8 cellular contexts compared by ENCODE assay signal in the genomic region with DNA sequence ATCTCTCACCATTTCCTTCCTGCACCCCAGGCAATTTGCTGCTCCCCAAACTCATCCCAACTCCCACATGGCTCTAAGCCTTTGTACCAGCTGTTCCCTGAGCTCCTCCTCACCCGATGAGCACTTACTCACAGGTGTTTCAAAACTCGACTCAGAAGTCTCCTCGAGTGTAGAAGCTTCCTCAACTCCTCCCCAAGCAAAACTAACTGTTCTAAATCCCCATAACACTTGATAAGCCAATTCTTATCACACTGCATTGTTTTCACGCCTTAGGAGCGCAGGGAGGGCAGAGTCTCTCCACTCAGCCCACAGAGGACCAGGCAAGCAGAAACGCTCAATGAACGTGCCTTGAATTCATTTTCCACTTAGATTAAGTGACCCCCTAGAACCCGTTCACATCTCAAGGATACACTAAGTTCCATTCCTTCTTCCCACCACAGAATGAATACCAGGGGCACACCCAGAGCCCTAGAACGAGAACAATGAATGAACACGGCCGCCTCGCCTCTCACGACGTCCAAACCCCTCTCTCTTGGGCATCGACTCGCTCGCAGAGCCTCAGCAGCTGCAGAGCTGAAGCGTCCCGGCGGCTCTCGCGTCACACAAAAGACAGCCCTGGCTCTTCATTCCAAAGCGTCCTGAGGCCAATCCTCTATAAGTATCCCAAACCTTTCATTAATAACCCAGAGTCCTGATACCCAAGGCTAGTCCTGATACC. TPM values are rescaled to one million over a fixed set of nuclear protein-coding genes. Genes with fewer than 3 reads are reported as not detected.
DNase-seq lines count a peak whose midpoint lies in the region; ATAC-seq and TF ChIP-seq lines count a peak whose summit lies in the region.

No MANE protein-coding gene starts in this region.

- peaks cover 7% of the 10 kb centered on the region for H3K36me3 Mint-ChIP-seq in activated CD4-positive, alpha-beta memory T cell treated with anti-CD3 and anti-CD28 coated beads for 36 hours
- H3K36me3 Mint-ChIP-seq in effector memory CD8-positive, alpha-beta T cell (ENCODE audit: insufficient read depth): peaks cover 15% of the 10 kb centered on the region
- peaks cover 4 to 11% of the 10 kb centered on the region in 2 donors for H3K36me3 Mint-ChIP-seq in stimulated activated naive B cell treated with anti-CD40 and anti-IgM and Interleukin-4, amounts not matched to agents 10 μg/mL and 1 μg/mL and 100 μg/mL, for 72 hours

- CTCF ChIA-PET in activated CD4-positive, alpha-beta memory T cell treated with anti-CD3 and anti-CD28 coated beads for 36 hours (lab: Charles Lee): interaction anchor here (0.6 to 1.3 kb wide), 4 partner anchors 55 to 249 kb away, joined by 3 to 4 read pairs (median 3); no protein-coding TSS in a partner anchor

- H3K4me1 Mint-ChIP-seq in activated CD4-positive, alpha-beta memory T cell treated with anti-CD3 and anti-CD28 coated beads for 36 hours (ENCODE audit: low read depth): peaks cover 38% of the 10 kb centered on the region
- peaks cover 27 to 41% of the 10 kb centered on the region in 2 donors for H3K4me1 Mint-ChIP-seq in effector memory CD8-positive, alpha-beta T cell (ENCODE audit: low read depth in 2 of 2)
- peaks cover 24 to 46% of the 10 kb centered on the region in 2 donors for H3K4me1 Mint-ChIP-seq in stimulated activated naive B cell treated with anti-CD40 and anti-IgM and Interleukin-4, amounts not matched to agents 10 μg/mL and 1 μg/mL and 100 μg/mL, for 72 hours

- peak overlapping the region; percentile 89 for H3K4me3 ChIP-seq in MM.1S (ENCODE audit: low read length)

- no peaks in the 10 kb centered on the region for H3K9me3 Mint-ChIP-seq in activated CD4-positive, alpha-beta memory T cell treated with anti-CD3 and anti-CD28 coated beads for 36 hours
- no peaks in the 10 kb centered on the region for H3K9me3 Mint-ChIP-seq in effector memory CD8-positive, alpha-beta T cell
- peaks cover 0 to 1% of the 10 kb centered on the region in 2 donors for H3K9me3 Mint-ChIP-seq in stimulated activated naive B cell treated with anti-CD40 and anti-IgM and Interleukin-4, amounts not matched to agents 10 μg/mL and 1 μg/mL and 100 μg/mL, for 72 hours

- peak; percentile 28 for DNase-seq in GDM1 (lab: John Stamatoyannopoulos, UW)
- peak; percentile 63 for DNase-seq in MM.1S
- peak; percentile 49 for DNase-seq in activated CD4-positive, alpha-beta memory T cell treated with anti-CD3 and anti-CD28 coated beads for 36 hours
- DNase-seq in effector memory CD8-positive, alpha-beta T cell: peak; percentile 4 to 17 (median 8)
- peak; percentile 50 for DNase-seq in midbrain (lab: John Stamatoyannopoulos, UW)
- peak; percentile 13 for DNase-seq in stimulated activated naive B cell treated with anti-CD40 and anti-IgM and Interleukin-4, amounts not matched to agents 10 μg/mL and 1 μg/mL and 100 μg/mL, for 72 hours

- ATAC-seq in effector memory CD8-positive, alpha-beta T cell (replicated peaks): no peak
- ATAC-seq in stimulated activated naive B cell treated with anti-CD40 and anti-IgM and Interleukin-4, amounts not matched to agents 10 μg/mL and 1 μg/mL and 100 μg/mL, for 72 hours (replicated peaks): peak; percentile 23 to 31
- ATAC-seq in HG02588 (IDR thresholded peaks at IDR 0.05; ENCODE audit: unreplicated experiment) (no peak), GM21737 (IDR thresholded peaks at IDR 0.05; ENCODE audit: unreplicated experiment) (no peak)

- H3F3A ChIP-seq in MM.1S (ENCODE audit: insufficient read depth, low read length): peaks cover 13% of the 10 kb centered on the region

- no peaks in the 10 kb centered on the region for H3K27me3 ChIP-seq in MM.1S (replicated peaks; ENCODE audit: insufficient read depth, low read length)

- H2AFZ ChIP-seq in MM.1S (ENCODE audit: low read length): peak overlapping the region; percentile 81; the same call in 1 of the 2 replicates

- peaks cover 27% of the 10 kb centered on the region for H4K20me1 ChIP-seq in MM.1S (ENCODE audit: insufficient read depth, low read length)

- intact Hi-C loops in activated CD4-positive, alpha-beta memory T cell treated with anti-CD3 and anti-CD28 coated beads for 36 hours (cut with micrococcal nuclease): loop anchor here (2.0 to 10.0 kb wide), 4 partner anchors 35 to 468 kb away; a partner anchor contains a TSS

- H3K4me3 Mint-ChIP-seq in activated CD4-positive, alpha-beta memory T cell treated with anti-CD3 and anti-CD28 coated beads for 36 hours: peak overlapping the region; percentile 88
- H3K4me3 Mint-ChIP-seq in effector memory CD8-positive, alpha-beta T cell: peak overlapping the region; percentile 85 to 97
- H3K4me3 Mint-ChIP-seq in stimulated activated naive B cell treated with anti-CD40 and anti-IgM and Interleukin-4, amounts not matched to agents 10 μg/mL and 1 μg/mL and 100 μg/mL, for 72 hours: peak overlapping the region; percentile 85 to 88

- H3K9me2 ChIP-seq in MM.1S (replicated peaks; ENCODE audit: insufficient read depth, low read length): no peaks in the 10 kb centered on the region

- no peaks in the 10 kb centered on the region for H3K36me3 ChIP-seq in MM.1S (replicated peaks; ENCODE audit: insufficient read depth, low read length)

- H3K9me3 ChIP-seq in MM.1S (replicated peaks; ENCODE audit: insufficient read depth, low read length): no peaks in the 10 kb centered on the region

- H3K79me2 ChIP-seq in MM.1S (ENCODE audit: low read length): peaks cover 62% of the 10 kb centered on the region

- no peaks in the 10 kb centered on the region for H3K27me3 Mint-ChIP-seq in activated CD4-positive, alpha-beta memory T cell treated with anti-CD3 and anti-CD28 coated beads for 36 hours
- no peaks in the 10 kb centered on the region for H3K27me3 Mint-ChIP-seq in effector memory CD8-positive, alpha-beta T cell
- no peaks in the 10 kb centered on the region for H3K27me3 Mint-ChIP-seq in stimulated activated naive B cell treated with anti-CD40 and anti-IgM and Interleukin-4, amounts not matched to agents 10 μg/mL and 1 μg/mL and 100 μg/mL, for 72 hours

- peaks cover 20% of the 10 kb centered on the region for H3K4me1 ChIP-seq in MM.1S (ENCODE audit: low read length)

- peak overlapping the region; percentile 87 for H3K27ac Mint-ChIP-seq in activated CD4-positive, alpha-beta memory T cell treated with anti-CD3 and anti-CD28 coated beads for 36 hours
- H3K27ac Mint-ChIP-seq in effector memory CD8-positive, alpha-beta T cell: peak overlapping the region; percentile 99 to 100
- peak overlapping the region; percentile 100 for H3K27ac Mint-ChIP-seq in stimulated activated naive B cell treated with anti-CD40 and anti-IgM and Interleukin-4, amounts not matched to agents 10 μg/mL and 1 μg/mL and 100 μg/mL, for 72 hours

- H3K27ac ChIP-seq in MM.1S (ENCODE audit: low read length): peak overlapping the region; percentile 94

- no peak for TF ChIP-seq CTCF in MM.1S (IDR thresholded peaks at IDR 0.05; ENCODE audit: low read length)

- POLR2A ChIA-PET in activated CD4-positive, alpha-beta memory T cell treated with anti-CD3 and anti-CD28 coated beads for 36 hours (lab: Charles Lee): interaction anchor here (0.6 to 2.9 kb wide), 9 partner anchors 17 to 860 kb away, joined by 3 to 16 read pairs (median 3); a partner anchor contains a TSS

- H3K4me2 ChIP-seq in MM.1S (ENCODE audit: low read depth, low read length): peak overlapping the region; percentile 50

- peak overlapping the region; percentile 99 for H3K9ac ChIP-seq in MM.1S (ENCODE audit: low read length)

RNA-seq across cellular contexts. Expression of a gene that starts 1.2 kb away (rescaled TPM):
- 10 to 100 TPM; 64.6 to 66.9 TPM for total RNA-seq in activated CD4-positive, alpha-beta memory T cell treated with anti-CD3 and anti-CD28 coated beads for 36 hours

Comparison
In these comparisons a context has a peak if more than half of its experiments do, and no peak if none do; other contexts are left out.
1. DNase-seq: peak in every context shown above with its lines; median percentile 63 in MM.1S; 50 in midbrain; 49 in activated CD4-positive, alpha-beta memory T cell treated with anti-CD3 and anti-CD28 coated beads for 36 hours; 28 in GDM1; 13 in stimulated activated naive B cell treated with anti-CD40 and anti-IgM and Interleukin-4, amounts not matched to agents 10 μg/mL and 1 μg/mL and 100 μg/mL, for 72 hours; 8 in effector memory CD8-positive, alpha-beta T cell.
2. ATAC-seq: peak in stimulated activated naive B cell treated with anti-CD40 and anti-IgM and Interleukin-4, amounts not matched to agents 10 μg/mL and 1 μg/mL and 100 μg/mL, for 72 hours (2 of 2); none in effector memory CD8-positive, alpha-beta T cell (single experiment), HG02588 (single experiment) and GM21737 (single experiment).
3. Peak in every context shown above with its lines, with median percentiles within 50 percentile points of each other: H3K27ac Mint-ChIP-seq and H3K4me3 Mint-ChIP-seq.